Comparison of ENCODE assay signal across 2 cellular contexts in the genomic region with DNA sequence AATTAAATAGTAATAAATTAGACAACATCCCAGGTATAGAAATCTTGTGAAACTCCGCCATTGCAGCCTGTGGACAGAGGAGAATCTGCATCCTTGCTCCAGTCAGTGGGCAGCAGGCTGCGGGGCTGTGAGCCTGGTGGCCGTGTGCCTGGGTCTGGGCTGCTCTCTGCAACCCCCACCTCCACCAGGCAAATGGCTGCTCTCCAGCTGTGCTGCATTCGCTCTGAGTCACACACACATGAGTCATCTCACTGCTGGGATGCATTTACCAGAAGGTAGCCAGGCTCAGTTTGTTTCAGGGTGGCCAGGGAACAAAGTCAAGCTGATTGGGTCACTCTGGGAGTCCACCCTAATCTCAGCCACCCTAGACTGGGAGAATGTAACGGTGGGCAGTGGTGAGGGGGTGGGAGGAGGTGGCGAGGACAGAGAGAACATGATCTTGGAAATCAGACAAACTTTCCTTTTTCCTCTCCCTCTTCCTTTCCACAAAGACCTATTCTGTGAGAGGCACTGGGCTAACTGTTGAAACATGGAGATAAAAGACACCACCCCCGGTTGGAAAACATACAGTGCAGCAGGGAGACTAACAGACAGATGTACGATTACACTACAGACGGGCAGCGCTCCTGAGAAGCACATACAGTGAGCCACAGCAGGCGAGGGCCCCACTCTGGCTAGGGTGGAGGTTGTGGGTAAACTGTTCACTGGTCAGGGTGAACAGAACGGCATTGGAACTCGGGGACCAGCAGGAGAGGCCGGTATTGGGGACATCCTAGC.
TF ChIP-seq lines count a peak whose summit lies in the region.

No MANE protein-coding gene starts in this region.

TF ChIP-seq in SK-N-SH, 30 proteins besides CTCF, POLR2A, EP300 and RAD21 (continues in another document):
- TF ChIP-seq FOSL2 (IDR thresholded peaks at IDR 0.05; ENCODE audit: borderline replicate concordance, low read depth) (peak; percentile 100), TCF12 (IDR thresholded peaks at IDR 0.05) (peak; percentile 98), MXI1 (IDR thresholded peaks at IDR 0.05; ENCODE audit: low read depth, low read length) (no peak), GABPA (IDR thresholded peaks at IDR 0.05; ENCODE audit: low read depth) (no peak), TAF1 (IDR thresholded peaks at IDR 0.05; ENCODE audit: borderline replicate concordance, low read depth, low read length) (peak; percentile 86), MEF2A (IDR thresholded peaks at IDR 0.05; ENCODE audit: borderline replicate concordance, low read depth) (no peak), SMC3 (IDR thresholded peaks at IDR 0.05; ENCODE audit: low read depth, low read length) (no peak), NFIC (IDR thresholded peaks at IDR 0.05; ENCODE audit: borderline replicate concordance) (peak; percentile 94), POLR2AphosphoS5 (IDR thresholded peaks at IDR 0.05; ENCODE audit: low read depth, low read length) (peak; percentile 94), ELF1 (IDR thresholded peaks at IDR 0.05) (no peak), FOXM1 (IDR thresholded peaks at IDR 0.05; ENCODE audit: low read depth) (peak; percentile 33; the same call in 1 of the 2 replicates), EZH2phosphoT487 (IDR thresholded peaks at IDR 0.05; ENCODE audit: borderline replicate concordance, low read depth) (no peak), CHD2 (IDR thresholded peaks at IDR 0.05; ENCODE audit: low read length, partially characterized antibody) (peak; percentile 91), RXRA (IDR thresholded peaks at IDR 0.05; ENCODE audit: borderline replicate concordance, low read depth) (0 out of 2 replicates have a peak, but pooled peaks have one; percentile 75), YY1 (IDR thresholded peaks at IDR 0.05; ENCODE audit: low read depth) (peak; percentile 73; the same call in 1 of the 2 replicates), GATA2 (CRISPR knock-in tag; IDR thresholded peaks at IDR 0.05) (no peak), NRF1 (IDR thresholded peaks at IDR 0.05; ENCODE audit: low read depth, low read length) (no peak)
- TF ChIP-seq, protein P1, sequence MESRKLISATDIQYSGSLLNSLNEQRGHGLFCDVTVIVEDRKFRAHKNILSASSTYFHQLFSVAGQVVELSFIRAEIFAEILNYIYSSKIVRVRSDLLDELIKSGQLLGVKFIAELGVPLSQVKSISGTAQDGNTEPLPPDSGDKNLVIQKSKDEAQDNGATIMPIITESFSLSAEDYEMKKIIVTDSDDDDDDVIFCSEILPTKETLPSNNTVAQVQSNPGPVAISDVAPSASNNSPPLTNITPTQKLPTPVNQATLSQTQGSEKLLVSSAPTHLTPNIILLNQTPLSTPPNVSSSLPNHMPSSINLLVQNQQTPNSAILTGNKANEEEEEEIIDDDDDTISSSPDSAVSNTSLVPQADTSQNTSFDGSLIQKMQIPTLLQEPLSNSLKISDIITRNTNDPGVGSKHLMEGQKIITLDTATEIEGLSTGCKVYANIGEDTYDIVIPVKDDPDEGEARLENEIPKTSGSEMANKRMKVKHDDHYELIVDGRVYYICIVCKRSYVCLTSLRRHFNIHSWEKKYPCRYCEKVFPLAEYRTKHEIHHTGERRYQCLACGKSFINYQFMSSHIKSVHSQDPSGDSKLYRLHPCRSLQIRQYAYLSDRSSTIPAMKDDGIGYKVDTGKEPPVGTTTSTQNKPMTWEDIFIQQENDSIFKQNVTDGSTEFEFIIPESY (IDR thresholded peaks at IDR 0.05; ENCODE audit: borderline replicate concordance, low read depth): peak; percentile 65; the same call in 1 of the 2 replicates
- TF ChIP-seq, protein P2, sequence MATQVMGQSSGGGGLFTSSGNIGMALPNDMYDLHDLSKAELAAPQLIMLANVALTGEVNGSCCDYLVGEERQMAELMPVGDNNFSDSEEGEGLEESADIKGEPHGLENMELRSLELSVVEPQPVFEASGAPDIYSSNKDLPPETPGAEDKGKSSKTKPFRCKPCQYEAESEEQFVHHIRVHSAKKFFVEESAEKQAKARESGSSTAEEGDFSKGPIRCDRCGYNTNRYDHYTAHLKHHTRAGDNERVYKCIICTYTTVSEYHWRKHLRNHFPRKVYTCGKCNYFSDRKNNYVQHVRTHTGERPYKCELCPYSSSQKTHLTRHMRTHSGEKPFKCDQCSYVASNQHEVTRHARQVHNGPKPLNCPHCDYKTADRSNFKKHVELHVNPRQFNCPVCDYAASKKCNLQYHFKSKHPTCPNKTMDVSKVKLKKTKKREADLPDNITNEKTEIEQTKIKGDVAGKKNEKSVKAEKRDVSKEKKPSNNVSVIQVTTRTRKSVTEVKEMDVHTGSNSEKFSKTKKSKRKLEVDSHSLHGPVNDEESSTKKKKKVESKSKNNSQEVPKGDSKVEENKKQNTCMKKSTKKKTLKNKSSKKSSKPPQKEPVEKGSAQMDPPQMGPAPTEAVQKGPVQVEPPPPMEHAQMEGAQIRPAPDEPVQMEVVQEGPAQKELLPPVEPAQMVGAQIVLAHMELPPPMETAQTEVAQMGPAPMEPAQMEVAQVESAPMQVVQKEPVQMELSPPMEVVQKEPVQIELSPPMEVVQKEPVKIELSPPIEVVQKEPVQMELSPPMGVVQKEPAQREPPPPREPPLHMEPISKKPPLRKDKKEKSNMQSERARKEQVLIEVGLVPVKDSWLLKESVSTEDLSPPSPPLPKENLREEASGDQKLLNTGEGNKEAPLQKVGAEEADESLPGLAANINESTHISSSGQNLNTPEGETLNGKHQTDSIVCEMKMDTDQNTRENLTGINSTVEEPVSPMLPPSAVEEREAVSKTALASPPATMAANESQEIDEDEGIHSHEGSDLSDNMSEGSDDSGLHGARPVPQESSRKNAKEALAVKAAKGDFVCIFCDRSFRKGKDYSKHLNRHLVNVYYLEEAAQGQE (IDR thresholded peaks at IDR 0.05; ENCODE audit: low read depth, low read length): peak; percentile 66; the same call in 1 of the 2 replicates
- TF ChIP-seq, protein P3, sequence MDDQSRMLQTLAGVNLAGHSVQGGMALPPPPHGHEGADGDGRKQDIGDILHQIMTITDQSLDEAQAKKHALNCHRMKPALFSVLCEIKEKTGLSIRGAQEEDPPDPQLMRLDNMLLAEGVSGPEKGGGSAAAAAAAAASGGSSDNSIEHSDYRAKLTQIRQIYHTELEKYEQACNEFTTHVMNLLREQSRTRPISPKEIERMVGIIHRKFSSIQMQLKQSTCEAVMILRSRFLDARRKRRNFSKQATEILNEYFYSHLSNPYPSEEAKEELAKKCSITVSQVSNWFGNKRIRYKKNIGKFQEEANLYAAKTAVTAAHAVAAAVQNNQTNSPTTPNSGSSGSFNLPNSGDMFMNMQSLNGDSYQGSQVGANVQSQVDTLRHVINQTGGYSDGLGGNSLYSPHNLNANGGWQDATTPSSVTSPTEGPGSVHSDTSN (IDR thresholded peaks at IDR 0.05): peak; percentile 82
- TF ChIP-seq, protein P4, sequence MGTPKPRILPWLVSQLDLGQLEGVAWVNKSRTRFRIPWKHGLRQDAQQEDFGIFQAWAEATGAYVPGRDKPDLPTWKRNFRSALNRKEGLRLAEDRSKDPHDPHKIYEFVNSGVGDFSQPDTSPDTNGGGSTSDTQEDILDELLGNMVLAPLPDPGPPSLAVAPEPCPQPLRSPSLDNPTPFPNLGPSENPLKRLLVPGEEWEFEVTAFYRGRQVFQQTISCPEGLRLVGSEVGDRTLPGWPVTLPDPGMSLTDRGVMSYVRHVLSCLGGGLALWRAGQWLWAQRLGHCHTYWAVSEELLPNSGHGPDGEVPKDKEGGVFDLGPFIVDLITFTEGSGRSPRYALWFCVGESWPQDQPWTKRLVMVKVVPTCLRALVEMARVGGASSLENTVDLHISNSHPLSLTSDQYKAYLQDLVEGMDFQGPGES (IDR thresholded peaks at IDR 0.05; ENCODE audit: low read depth, low read length): no peak
- TF ChIP-seq, protein P5, sequence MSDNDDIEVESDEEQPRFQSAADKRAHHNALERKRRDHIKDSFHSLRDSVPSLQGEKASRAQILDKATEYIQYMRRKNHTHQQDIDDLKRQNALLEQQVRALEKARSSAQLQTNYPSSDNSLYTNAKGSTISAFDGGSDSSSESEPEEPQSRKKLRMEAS (IDR thresholded peaks at IDR 0.05; ENCODE audit: low read depth): peak; percentile 82

TF ChIP-seq in endothelial cell of umbilical vein, 7 proteins besides CTCF, POLR2A, EP300 and RAD21:
- TF ChIP-seq, protein P5 (IDR thresholded peaks at IDR 0.05; ENCODE audit: insufficient read depth, insufficient read length): no peak
- TF ChIP-seq POLR2AphosphoS5 (IDR thresholded peaks at IDR 0.05; ENCODE audit: insufficient read depth, low read depth, low read length) (peak; percentile 90), JUN (IDR thresholded peaks at IDR 0.05; ENCODE audit: borderline replicate concordance, insufficient read depth, insufficient read length, low read depth) (peak; percentile 98), FOS (IDR thresholded peaks at IDR 0.05; ENCODE audit: borderline replicate concordance, insufficient read depth, low read length) (peak; percentile 99), EZH2 (IDR thresholded peaks at IDR 0.05; ENCODE audit: borderline replicate concordance, low read depth, low read length, severe bottlenecking) (no peak), GATA2 (IDR thresholded peaks at IDR 0.05; ENCODE audit: insufficient read depth, insufficient read length, low read depth, low read length) (peak; percentile 40), MYC (IDR thresholded peaks at IDR 0.05; ENCODE audit: low read depth, low read length) (peak; percentile 64)
